In the genomic region with DNA sequence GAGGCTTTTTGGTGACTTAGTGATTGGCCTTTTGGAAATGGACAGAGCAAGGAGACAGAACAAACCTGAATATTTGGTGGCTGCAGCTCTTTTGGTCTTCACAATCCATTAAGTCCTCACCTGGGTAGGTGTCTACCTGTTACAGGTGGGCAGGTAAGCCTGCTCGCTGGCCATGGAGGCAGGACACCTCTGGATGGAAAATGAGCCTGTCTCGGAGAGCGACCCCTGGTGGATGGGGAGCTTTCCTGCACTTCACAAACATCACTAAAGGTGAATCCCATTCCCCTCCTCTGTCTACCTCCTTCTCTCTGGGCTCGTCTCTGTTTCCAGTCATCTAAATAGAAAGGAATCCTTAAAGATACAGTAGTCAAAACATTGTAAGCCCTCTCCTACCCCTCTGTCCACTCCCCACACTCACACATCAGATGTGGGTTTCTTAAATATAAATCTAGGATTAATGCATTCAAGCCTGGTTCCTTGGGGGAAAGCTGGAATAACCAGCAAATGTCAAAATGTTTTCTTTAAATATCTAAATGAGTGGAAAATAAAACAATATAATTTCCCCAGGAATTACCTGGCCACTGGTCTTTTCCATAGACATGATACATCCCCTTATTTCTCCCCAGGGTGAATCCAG, we compare ENCODE assay signal across 9 cellular contexts.
DNase-seq lines count a peak whose midpoint lies in the region; ATAC-seq, FAIRE-seq and TF ChIP-seq lines count a peak whose summit lies in the region.
"Had no signal": no experiment of that assay in that cellular context is flagged by ENCODE, and none has a peak within 500 bp of the region (broad histone marks: within the 10 kb centered on the region; RNA-seq: fewer than 3 reads in every experiment).

No MANE protein-coding gene starts in this region.

- no peaks in the 10 kb centered on the region for H3F3A ChIP-seq in MM.1S (ENCODE audit: insufficient read depth, low read length)

- H3K4me3 ChIP-seq in GM12865 (ENCODE audit: low read depth, low read length), result no peak overlapping the region
- no peak overlapping the region for H3K4me3 ChIP-seq in MM.1S (ENCODE audit: low read length)
- H3K4me3 ChIP-seq in esophagus squamous epithelium, result no peak overlapping the region

- 6 to 13% methylated on average over 1 to 4 of the region's 4 CpGs for WGBS in esophagus squamous epithelium, 2 donors

- H2AFZ ChIP-seq in MM.1S (ENCODE audit: low read length), result no peak overlapping the region

- H3K9me3 ChIP-seq in MM.1S (replicated peaks; ENCODE audit: insufficient read depth, low read length) (no peaks in the 10 kb centered on the region), esophagus squamous epithelium (no peaks in the 10 kb centered on the region)

- no peaks in the 10 kb centered on the region for H3K79me2 ChIP-seq in MM.1S (ENCODE audit: low read length)

- intact Hi-C loops in esophagus squamous epithelium (cut with DNase I), result no loop called here

- H3K4me2 ChIP-seq in MM.1S (ENCODE audit: low read depth, low read length), result no peak overlapping the region

- DNase-seq in GM12865 (ENCODE audit: low read depth) (peak; percentile 5), MM.1S (peak; percentile 35), esophagus squamous epithelium (lab: John Stamatoyannopoulos, UW) (no peak), cerebellum (ENCODE audit: low spot score) (no peak), frontal cortex (ENCODE audit: low spot score in 2 of 2) (no peak)
- peak; percentile 20 to 32 for DNase-seq in activated CD4-positive, alpha-beta T cell treated with anti-CD3 and anti-CD28 coated beads, Interleukin-2, amount 50 U/mL, for 24 hours (ENCODE audit: low read depth in 1 of 2, low spot score in 1 of 2)
- DNase-seq in stimulated activated CD4-positive, alpha-beta T cell treated with anti-CD3 and anti-CD28 coated beads, Interleukin-12 subunit alpha, Interleukin-12 subunit beta, amount 100 ng/mL, for 24 hours (ENCODE audit: low read depth in 2 of 2), result peak; percentile 6 to 44

- FAIRE-seq in frontal cortex (lab: Jason Lieb, UNC), result no peak

- TF ChIP-seq POLR2A in esophagus squamous epithelium (IDR thresholded peaks at IDR 0.05), result no peak

- no peak for ATAC-seq in GM21381 (IDR thresholded peaks at IDR 0.05; ENCODE audit: unreplicated experiment)
- ATAC-seq: activated naive CD4-positive, alpha-beta T cell treated with anti-CD3 and anti-CD28 coated beads, Interleukin-2, amount 50 U/mL, for 72 hours had no signal

- H4K20me1 ChIP-seq in MM.1S (ENCODE audit: insufficient read depth, low read length), result no peaks in the 10 kb centered on the region

- H3K9ac ChIP-seq in MM.1S (ENCODE audit: low read length), result no peak overlapping the region

- no peaks in the 10 kb centered on the region for H3K27me3 ChIP-seq in MM.1S (replicated peaks; ENCODE audit: insufficient read depth, low read length)
- H3K27me3 ChIP-seq in esophagus squamous epithelium, result peaks cover 0 to 21% (median 0%) of the 10 kb centered on the region in 4 donors

- H3K27ac ChIP-seq in MM.1S (ENCODE audit: low read length) (no peak overlapping the region), esophagus squamous epithelium (no peak overlapping the region)

- H3K4me1 ChIP-seq in MM.1S (ENCODE audit: low read length) (no peaks in the 10 kb centered on the region), esophagus squamous epithelium (no peaks in the 10 kb centered on the region)

- no peaks in the 10 kb centered on the region for H3K9me2 ChIP-seq in MM.1S (replicated peaks; ENCODE audit: insufficient read depth, low read length)

- H3K36me3 ChIP-seq in MM.1S (replicated peaks; ENCODE audit: insufficient read depth, low read length) (no peaks in the 10 kb centered on the region), esophagus squamous epithelium (no peaks in the 10 kb centered on the region)

- TF ChIP-seq CTCF in GM12865 (IDR thresholded peaks at IDR 0.05; ENCODE audit: insufficient read depth, low read depth, low read length, missing control alignments), result peak; percentile 63
- peak; percentile 74 for TF ChIP-seq CTCF in MM.1S (IDR thresholded peaks at IDR 0.05; ENCODE audit: low read length)
- peak in 5 of 6 experiments; percentile 40 to 59 (median 48) for TF ChIP-seq CTCF in esophagus squamous epithelium (IDR thresholded peaks at IDR 0.05)

Comparison
In these comparisons a context has a peak if more than half of its experiments do, and no peak if none do; other contexts are left out.
1. DNase-seq: peak in GM12865 (single experiment), MM.1S (single experiment), activated CD4-positive, alpha-beta T cell treated with anti-CD3 and anti-CD28 coated beads, Interleukin-2, amount 50 U/mL, for 24 hours (2 of 2) and stimulated activated CD4-positive, alpha-beta T cell treated with anti-CD3 and anti-CD28 coated beads, Interleukin-12 subunit alpha, Interleukin-12 subunit beta, amount 100 ng/mL, for 24 hours (2 of 2); none in esophagus squamous epithelium (single experiment), cerebellum (single experiment) and frontal cortex (0 of 2).
2. Peak in every context shown above with its lines, with median percentiles within 50 percentile points of each other: CTCF ChIP-seq.